14 cellular contexts compared by ENCODE assay signal in the genomic region with DNA sequence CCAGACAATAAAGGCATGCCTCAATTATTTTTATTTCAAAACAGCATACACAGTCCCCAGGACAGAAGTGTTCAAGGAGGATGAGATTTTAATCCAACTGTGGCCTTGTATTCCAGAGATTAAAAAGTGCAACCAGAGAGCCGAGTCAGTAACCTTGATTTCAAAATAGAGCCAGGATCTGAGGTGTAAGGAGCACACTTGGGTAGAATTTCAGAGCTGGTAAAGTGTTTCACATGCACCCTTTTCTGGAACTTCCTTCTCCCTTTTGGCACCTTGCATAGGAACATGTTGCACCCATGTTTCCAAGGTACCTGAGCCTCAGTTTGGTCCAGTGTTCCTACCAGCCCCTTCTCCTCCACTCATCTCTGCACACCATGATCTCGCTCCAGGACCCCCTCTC.
A peak's percentile ranks its signal among the peaks of the same experiment; 100 is the strongest.
DNase-seq lines count a peak whose midpoint lies in the region; ATAC-seq and TF ChIP-seq lines count a peak whose summit lies in the region.
"Had no signal": no experiment of that assay in that cellular context is flagged by ENCODE, and none has a peak within 500 bp of the region (broad histone marks: within the 10 kb centered on the region; RNA-seq: fewer than 3 reads in every experiment).

No MANE protein-coding gene starts in this region.

- DNase-seq in IMR-90 (no peak), caudate nucleus (lab: John Stamatoyannopoulos, UW) (no peak), mesenchymal stem cell (no peak), suprapubic skin (ENCODE audit: low spot score in 2 of 2) (no peak), DMS79 (lab: John Stamatoyannopoulos, UW) (no peak), Kasumi-1 (lab: John Stamatoyannopoulos, UW) (no peak), ascending aorta (ENCODE audit: low spot score in 2 of 2) (no peak)
- DNase-seq: C1 segment of cervical spinal cord, HFFc6, NCI-H1105 treated with DMSO at 0.1 percent for 48 hours, NCI-H1694 treated with DMSO at 0.1 percent for 48 hours, NCI-H2107, NCI-H2227 treated with DMSO at 0.1 percent for 48 hours, NCI-H524 had no signal

- no peaks in the 10 kb centered on the region; the same call in 1 of the 2 replicates for H3K36me3 ChIP-seq in IMR-90 (ENCODE audit: control insufficient read depth, insufficient read depth, low read length)
- H3K36me3 ChIP-seq in mesenchymal stem cell (ENCODE audit: control insufficient read depth in 1 of 2, insufficient read depth in 2 of 2, low read depth in 1 of 2, low read length in 2 of 2): peaks cover 7 to 16% of the 10 kb centered on the region in 2 experiments
- H3K36me3 ChIP-seq in suprapubic skin: no peaks in the 10 kb centered on the region
- H3K36me3 ChIP-seq in ascending aorta: no peaks in the 10 kb centered on the region

- H3K23ac ChIP-seq in IMR-90 (ENCODE audit: low read depth, low read length) (no peak overlapping the region), mesenchymal stem cell (ENCODE audit: low read length in 2 of 2) (peak overlapping the region in 1 of 2 experiments; percentile 72)

- no peak overlapping the region for H3K14ac ChIP-seq in IMR-90 (replicated peaks; ENCODE audit: low read depth, low read length)
- H3K14ac ChIP-seq in mesenchymal stem cell (ENCODE audit: low read length in 2 of 2): no peak overlapping the region

- no peak overlapping the region for H4K5ac ChIP-seq in IMR-90 (ENCODE audit: low read depth, low read length)

- dilution Hi-C loops in IMR-90 (cut with HindIII; ENCODE audit: low sequenced_read_pairs, unreplicated experiment): no loop called here

- peak overlapping the region; percentile 8 for H2AK9ac ChIP-seq in IMR-90 (replicated peaks; ENCODE audit: low read depth, low read length, poor library complexity)

- WGBS in IMR-90 (ENCODE audit: extremely low coverage in 2 of 2, insufficient read length in 1 of 2), 2 experiments: no CpG with 5 or more reads among the region's 2 CpGs
- WGBS in mesenchymal stem cell: 100% methylated on average over 2 of the region's 2 CpGs
- WGBS in suprapubic skin: 74% methylated on average over 2 of the region's 2 CpGs

- TF ChIP-seq RAD21 in IMR-90 (IDR thresholded peaks at IDR 0.05; ENCODE audit: low read length): no peak

- H3K9me1 ChIP-seq in IMR-90 (ENCODE audit: insufficient read depth, low read length): 0 out of 2 replicates have a peak, but pooled peaks cover 6% of the 10 kb centered on the region

- CTCF ChIA-PET in IMR-90 (lab: Yijun Ruan, JAX): interaction anchor here (0.8 kb wide), 1 partner anchor 19 kb away, joined by 7 read pairs; no protein-coding TSS in a partner anchor

- no peak overlapping the region for H2BK5ac ChIP-seq in IMR-90 (ENCODE audit: low read depth, low read length, poor library complexity, severe bottlenecking)
- peak overlapping the region; percentile 61 for H2BK5ac ChIP-seq in mesenchymal stem cell (ENCODE audit: low read depth, low read length, poor library complexity, severe bottlenecking)

- no TSS peak for BruUV-seq in IMR-90 (replicated peaks; lab: Mats Ljungman, UMichigan)

- H4K20me1 ChIP-seq in IMR-90 (ENCODE audit: insufficient read depth, low read length): no peaks in the 10 kb centered on the region; the same call in 1 of the 2 replicates

- H3K4ac ChIP-seq in IMR-90 (ENCODE audit: low read depth, low read length) (no peak overlapping the region), mesenchymal stem cell (ENCODE audit: low read depth in 1 of 2, low read length in 2 of 2) (no peak overlapping the region)

- POLR2A ChIA-PET in IMR-90 (lab: Charles Lee; ENCODE audit: unreplicated experiment): no interaction called here

- H2BK20ac ChIP-seq in IMR-90 (ENCODE audit: low read depth, low read length): no peak overlapping the region

- H2BK15ac ChIP-seq in IMR-90 (ENCODE audit: low read depth, low read length): no peak overlapping the region
- no peak overlapping the region for H2BK15ac ChIP-seq in mesenchymal stem cell (ENCODE audit: low read depth, poor library complexity, severe bottlenecking)

- no peak for TF ChIP-seq EP300 in suprapubic skin (IDR thresholded peaks at IDR 0.05)

- H4K8ac ChIP-seq in IMR-90 (ENCODE audit: low read depth in 2 of 2, low read length in 2 of 2) (no peak overlapping the region), mesenchymal stem cell (ENCODE audit: low read length) (no peak overlapping the region)

- H3K9ac ChIP-seq in IMR-90 (ENCODE audit: low read depth, low read length) (no peak overlapping the region), mesenchymal stem cell (ENCODE audit: low read length) (peak overlapping the region; percentile 95)

- H3K9me3 ChIP-seq in IMR-90 (ENCODE audit: control insufficient read depth, insufficient read depth, low read length) (no peaks in the 10 kb centered on the region), mesenchymal stem cell (ENCODE audit: control insufficient read depth, low read length) (no peaks in the 10 kb centered on the region), suprapubic skin (no peaks in the 10 kb centered on the region), ascending aorta (no peaks in the 10 kb centered on the region)

- H3K56ac ChIP-seq in IMR-90 (ENCODE audit: extremely low read depth, insufficient read depth, low read length): no peak overlapping the region

- no peak overlapping the region for H2AK5ac ChIP-seq in IMR-90 (ENCODE audit: low read depth, low read length)
- peak overlapping the region; percentile 37 for H2AK5ac ChIP-seq in mesenchymal stem cell (ENCODE audit: low read length, severe bottlenecking)

- peaks cover 6% of the 10 kb centered on the region for H3K4me1 ChIP-seq in IMR-90 (ENCODE audit: control insufficient read depth, insufficient read depth, low read length)
- peaks cover 18% of the 10 kb centered on the region for H3K4me1 ChIP-seq in mesenchymal stem cell (ENCODE audit: control insufficient read depth, insufficient read depth, low read depth, low read length)
- H3K4me1 ChIP-seq in suprapubic skin: peaks cover 26% of the 10 kb centered on the region
- H3K4me1 ChIP-seq in ascending aorta: peaks cover 4 to 9% of the 10 kb centered on the region in 2 donors

- H4K91ac ChIP-seq in IMR-90 (ENCODE audit: insufficient read depth, low read depth, low read length) (no peak overlapping the region), mesenchymal stem cell (ENCODE audit: low read length) (no peak overlapping the region)

- in situ Hi-C loops in IMR-90 (cut with MboI; ENCODE audit: low sequenced_read_pairs): no loop called here

- H2BK12ac ChIP-seq in mesenchymal stem cell (ENCODE audit: low read length in 2 of 2): no peak overlapping the region

- TF ChIP-seq POLR2A in IMR-90 (IDR thresholded peaks at IDR 0.05; ENCODE audit: low read depth, low read length) (no peak), suprapubic skin (IDR thresholded peaks at IDR 0.05) (no peak)

- H3K4me2 ChIP-seq in IMR-90 (ENCODE audit: low read depth, low read length): no peak overlapping the region
- no peak overlapping the region for H3K4me2 ChIP-seq in mesenchymal stem cell (ENCODE audit: low read length, poor library complexity, severe bottlenecking)

- no peak for ATAC-seq in IMR-90 (ENCODE audit: low read depth)

- H3K27me3 ChIP-seq in IMR-90 (ENCODE audit: control insufficient read depth, insufficient read depth, low read length) (no peaks in the 10 kb centered on the region), mesenchymal stem cell (ENCODE audit: control insufficient read depth in 1 of 2, insufficient read depth in 1 of 2, low read length in 2 of 2) (no peaks in the 10 kb centered on the region), suprapubic skin (no peaks in the 10 kb centered on the region), ascending aorta (no peaks in the 10 kb centered on the region)

- H2BK120ac ChIP-seq in IMR-90 (ENCODE audit: low read depth, low read length) (no peak overlapping the region), mesenchymal stem cell (ENCODE audit: low read depth, low read length) (no peak overlapping the region)

- no peak overlapping the region for H3K18ac ChIP-seq in IMR-90 (ENCODE audit: low read depth, low read length)
- no peak overlapping the region for H3K18ac ChIP-seq in mesenchymal stem cell (ENCODE audit: low read depth in 1 of 2, low read length in 2 of 2)

- H3K4me3 ChIP-seq in IMR-90 (ENCODE audit: insufficient read depth, low read depth, low read length): no peak overlapping the region
- peak overlapping the region in 1 of 2 experiments; percentile 70 for H3K4me3 ChIP-seq in mesenchymal stem cell (ENCODE audit: insufficient read depth in 1 of 2, low read depth in 1 of 2, low read length in 2 of 2)
- no peak overlapping the region for H3K4me3 ChIP-seq in suprapubic skin
- H3K4me3 ChIP-seq in ascending aorta: peak overlapping the region in 1 of 2 donors; percentile 52

- intact Hi-C loops in IMR-90 (cut with micrococcal nuclease): no loop called here
- intact Hi-C loops in ascending aorta (cut with DNase I): no loop called here

- H3K79me1 ChIP-seq in IMR-90 (ENCODE audit: low read depth in 1 of 2, low read length in 2 of 2) (peaks cover 0 to 3% of the 10 kb centered on the region in 2 experiments; a peak in 1 of 4 replicates), mesenchymal stem cell (replicated peaks; ENCODE audit: low read length, poor library complexity, severe bottlenecking) (peaks cover 35% of the 10 kb centered on the region)

- no peak overlapping the region for H3K27ac ChIP-seq in IMR-90 (ENCODE audit: insufficient read depth, low read length)
- H3K27ac ChIP-seq in caudate nucleus (ENCODE audit: low read depth, low read length): peak overlapping the region; percentile 9
- H3K27ac ChIP-seq in mesenchymal stem cell (ENCODE audit: low read length, poor library complexity, severe bottlenecking): no peak overlapping the region
- H3K27ac ChIP-seq in suprapubic skin: peak overlapping the region; percentile 52
- H3K27ac ChIP-seq in ascending aorta: no peak overlapping the region

- H2AFZ ChIP-seq in IMR-90 (replicated peaks; ENCODE audit: low read length, poor library complexity): no peak overlapping the region
- no peak overlapping the region for H2AFZ ChIP-seq in mesenchymal stem cell (ENCODE audit: low read depth, low read length)

- TF ChIP-seq CTCF in IMR-90 (conservative IDR thresholded peaks at IDR 0.05; ENCODE audit: low read depth, low read length) (no peak), suprapubic skin (IDR thresholded peaks at IDR 0.05) (no peak), ascending aorta (IDR thresholded peaks at IDR 0.05) (no peak)

TF ChIP-seq in IMR-90, 13 proteins besides CTCF, POLR2A, EP300 and RAD21 (continues in another document):
- TF ChIP-seq, protein P1, sequence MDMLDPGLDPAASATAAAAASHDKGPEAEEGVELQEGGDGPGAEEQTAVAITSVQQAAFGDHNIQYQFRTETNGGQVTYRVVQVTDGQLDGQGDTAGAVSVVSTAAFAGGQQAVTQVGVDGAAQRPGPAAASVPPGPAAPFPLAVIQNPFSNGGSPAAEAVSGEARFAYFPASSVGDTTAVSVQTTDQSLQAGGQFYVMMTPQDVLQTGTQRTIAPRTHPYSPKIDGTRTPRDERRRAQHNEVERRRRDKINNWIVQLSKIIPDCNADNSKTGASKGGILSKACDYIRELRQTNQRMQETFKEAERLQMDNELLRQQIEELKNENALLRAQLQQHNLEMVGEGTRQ (IDR thresholded peaks at IDR 0.05; ENCODE audit: low read depth, low read length): no peak
- no peak for TF ChIP-seq NFE2L2 (IDR thresholded peaks at IDR 0.05; ENCODE audit: low read depth, low read length)
- no peak for TF ChIP-seq CEBPB (IDR thresholded peaks at IDR 0.05; ENCODE audit: low read depth, low read length)
- no peak for TF ChIP-seq MXI1 (IDR thresholded peaks at IDR 0.05; ENCODE audit: borderline replicate concordance, low read depth, low read length)

Comparison
In these comparisons a context has a peak if more than half of its experiments do, and no peak if none do; other contexts are left out.
1. H3K27ac ChIP-seq: peak in caudate nucleus (single experiment) and suprapubic skin (single experiment); none in IMR-90 (single experiment), mesenchymal stem cell (single experiment) and ascending aorta (0 of 2).